Comparison of ENCODE assay signal across 8 cellular contexts in the genomic region with DNA sequence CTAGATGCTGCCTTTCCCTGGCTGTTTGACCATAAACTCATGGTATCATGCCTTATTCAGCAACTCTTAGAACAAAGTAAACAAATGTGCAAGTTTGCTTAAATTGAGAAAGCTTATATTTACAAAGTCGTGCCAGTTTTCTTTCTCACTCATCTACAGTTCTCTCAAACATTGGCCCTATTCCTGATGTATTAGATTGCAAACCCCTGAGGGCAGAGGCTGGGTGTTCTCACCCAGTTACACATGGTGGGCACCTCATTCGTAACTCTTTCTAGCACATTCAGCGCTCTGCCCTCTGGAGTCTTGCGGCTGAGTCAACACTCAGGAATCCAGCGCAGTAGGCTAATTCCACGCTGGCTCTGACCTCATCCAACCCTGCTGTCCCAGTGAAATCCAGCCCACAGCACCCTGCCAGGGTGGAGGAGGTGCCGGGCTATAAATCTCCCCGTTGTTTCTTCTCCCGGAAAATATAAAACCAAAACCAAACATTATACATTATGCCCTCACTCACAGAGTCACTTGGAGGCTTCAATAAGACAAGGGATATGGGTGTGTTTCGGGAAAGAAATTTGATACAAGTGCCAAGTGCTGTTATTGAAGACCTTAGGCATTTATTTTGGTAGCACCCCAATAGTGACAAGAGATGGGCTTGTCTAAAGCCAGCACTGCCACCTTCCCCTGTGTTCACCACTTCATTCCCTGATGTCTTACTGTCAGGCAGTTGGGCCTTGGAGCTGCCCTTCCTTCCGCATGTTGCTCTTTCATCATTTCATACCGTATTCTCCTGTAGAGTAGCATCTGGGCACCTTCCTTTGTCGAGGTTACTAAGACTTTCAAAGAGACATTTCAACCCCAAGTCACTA.
DNase-seq lines count a peak whose midpoint lies in the region; ATAC-seq and TF ChIP-seq lines count a peak whose summit lies in the region.

No MANE protein-coding gene starts in this region.

- no peaks in the 10 kb centered on the region for H3K36me3 ChIP-seq in parathyroid adenoma (ENCODE audit: control insufficient read depth, insufficient read depth, low read length)
- H3K36me3 ChIP-seq in MM.1S (replicated peaks; ENCODE audit: insufficient read depth, low read length) = no peaks in the 10 kb centered on the region

- intact Hi-C loops in dorsolateral prefrontal cortex (cut with DNase I) = loop anchor here in 1 of 2 donors (5.0 kb wide), 1 partner anchor 102 kb away; no protein-coding TSS in a partner anchor

- H3K4me2 ChIP-seq in parathyroid adenoma (ENCODE audit: low read length) (peak overlapping the region; percentile 47), MM.1S (ENCODE audit: low read depth, low read length) (no peak overlapping the region)

- H3F3A ChIP-seq in MM.1S (ENCODE audit: insufficient read depth, low read length) = no peaks in the 10 kb centered on the region

- H3K4me3 ChIP-seq in parathyroid adenoma (ENCODE audit: low read depth, low read length) (peak overlapping the region; percentile 39), MM.1S (ENCODE audit: low read length) (no peak overlapping the region), dorsolateral prefrontal cortex (no peak overlapping the region)

- no peak for ATAC-seq in stimulated activated naive B cell treated with anti-CD40 and anti-IgM and Interleukin-4, amounts not matched to agents 10 μg/mL and 1 μg/mL and 100 μg/mL, for 72 hours (replicated peaks)

- H3K79me2 ChIP-seq in parathyroid adenoma = peaks cover 4% of the 10 kb centered on the region
- H3K79me2 ChIP-seq in MM.1S (ENCODE audit: low read length) = no peaks in the 10 kb centered on the region

- H3K4me3 Mint-ChIP-seq in stimulated activated naive B cell treated with anti-CD40 and anti-IgM and Interleukin-4, amounts not matched to agents 10 μg/mL and 1 μg/mL and 100 μg/mL, for 72 hours = no peak overlapping the region

- no peaks in the 10 kb centered on the region for H3K27me3 ChIP-seq in parathyroid adenoma (ENCODE audit: control insufficient read depth, insufficient read depth, low read length)
- H3K27me3 ChIP-seq in MM.1S (replicated peaks; ENCODE audit: insufficient read depth, low read length) = no peaks in the 10 kb centered on the region
- H3K27me3 ChIP-seq in dorsolateral prefrontal cortex = no peaks in the 10 kb centered on the region

- H3K9ac ChIP-seq in parathyroid adenoma (no peak overlapping the region), MM.1S (ENCODE audit: low read length) (no peak overlapping the region)

- H2AFZ ChIP-seq in parathyroid adenoma (peak overlapping the region; percentile 6), MM.1S (ENCODE audit: low read length) (no peak overlapping the region)

- TF ChIP-seq CTCF in parathyroid adenoma (IDR thresholded peaks at IDR 0.05) = no peak
- no peak for TF ChIP-seq CTCF in MM.1S (IDR thresholded peaks at IDR 0.05; ENCODE audit: low read length)
- no peak for TF ChIP-seq CTCF in dorsolateral prefrontal cortex (IDR thresholded peaks at IDR 0.05 in 54 of 56, conservative IDR thresholded peaks at IDR 0.05 in 2 of 56; ENCODE audit: low read depth in 1 of 56, partially characterized antibody in 56 of 56)

- no peaks in the 10 kb centered on the region for H3K27me3 Mint-ChIP-seq in stimulated activated naive B cell treated with anti-CD40 and anti-IgM and Interleukin-4, amounts not matched to agents 10 μg/mL and 1 μg/mL and 100 μg/mL, for 72 hours

- H3K9me3 Mint-ChIP-seq in stimulated activated naive B cell treated with anti-CD40 and anti-IgM and Interleukin-4, amounts not matched to agents 10 μg/mL and 1 μg/mL and 100 μg/mL, for 72 hours = no peaks in the 10 kb centered on the region

- peaks cover 32% of the 10 kb centered on the region for H3K4me1 ChIP-seq in parathyroid adenoma
- no peaks in the 10 kb centered on the region for H3K4me1 ChIP-seq in MM.1S (ENCODE audit: low read length)

- H4K20me1 ChIP-seq in MM.1S (ENCODE audit: insufficient read depth, low read length) = no peaks in the 10 kb centered on the region

- in situ Hi-C loops in Caki2 (cut with HindIII; ENCODE audit: low pct_unique_long_range_greater_than_20kb, low sequenced_read_pairs) = no loop called here

- H3K27ac ChIP-seq in parathyroid adenoma (peak overlapping the region; percentile 83), MM.1S (ENCODE audit: low read length) (no peak overlapping the region), dorsolateral prefrontal cortex (no peak overlapping the region)

- H3K36me3 Mint-ChIP-seq in stimulated activated naive B cell treated with anti-CD40 and anti-IgM and Interleukin-4, amounts not matched to agents 10 μg/mL and 1 μg/mL and 100 μg/mL, for 72 hours = no peaks in the 10 kb centered on the region

- no peaks in the 10 kb centered on the region for H3K9me2 ChIP-seq in MM.1S (replicated peaks; ENCODE audit: insufficient read depth, low read length)

- H3K9me3 ChIP-seq in parathyroid adenoma (ENCODE audit: control insufficient read depth, low read length) = no peaks in the 10 kb centered on the region
- H3K9me3 ChIP-seq in MM.1S (replicated peaks; ENCODE audit: insufficient read depth, low read length) = no peaks in the 10 kb centered on the region

- peaks cover 13 to 15% of the 10 kb centered on the region in 2 donors for H3K4me1 Mint-ChIP-seq in stimulated activated naive B cell treated with anti-CD40 and anti-IgM and Interleukin-4, amounts not matched to agents 10 μg/mL and 1 μg/mL and 100 μg/mL, for 72 hours

- DNase-seq in Caki2 (ENCODE audit: low read depth) (peak; percentile 94), NCI-H69 (lab: John Stamatoyannopoulos, UW) (peak; percentile 87), fibroblast of gingiva (ENCODE audit: low read depth) (peak; percentile 100), MM.1S (no peak), dorsolateral prefrontal cortex (no peak), NCI-H524 treated with DMSO at 0.1 percent for 48 hours (lab: John Stamatoyannopoulos, UW) (no peak)
- no peak for DNase-seq in stimulated activated naive B cell treated with anti-CD40 and anti-IgM and Interleukin-4, amounts not matched to agents 10 μg/mL and 1 μg/mL and 100 μg/mL, for 72 hours

- no peak overlapping the region for H3K27ac Mint-ChIP-seq in stimulated activated naive B cell treated with anti-CD40 and anti-IgM and Interleukin-4, amounts not matched to agents 10 μg/mL and 1 μg/mL and 100 μg/mL, for 72 hours

Comparison
In these comparisons a context has a peak if more than half of its experiments do, and no peak if none do; other contexts are left out.
1. DNase-seq: peak in Caki2 (single experiment), NCI-H69 (single experiment) and fibroblast of gingiva (single experiment); none in MM.1S (single experiment), dorsolateral prefrontal cortex (0 of 10), stimulated activated naive B cell treated with anti-CD40 and anti-IgM and Interleukin-4, amounts not matched to agents 10 μg/mL and 1 μg/mL and 100 μg/mL, for 72 hours (single experiment) and NCI-H524 treated with DMSO at 0.1 percent for 48 hours (single experiment).